ENCODE assay signal across 8 cellular contexts in the genomic region with DNA sequence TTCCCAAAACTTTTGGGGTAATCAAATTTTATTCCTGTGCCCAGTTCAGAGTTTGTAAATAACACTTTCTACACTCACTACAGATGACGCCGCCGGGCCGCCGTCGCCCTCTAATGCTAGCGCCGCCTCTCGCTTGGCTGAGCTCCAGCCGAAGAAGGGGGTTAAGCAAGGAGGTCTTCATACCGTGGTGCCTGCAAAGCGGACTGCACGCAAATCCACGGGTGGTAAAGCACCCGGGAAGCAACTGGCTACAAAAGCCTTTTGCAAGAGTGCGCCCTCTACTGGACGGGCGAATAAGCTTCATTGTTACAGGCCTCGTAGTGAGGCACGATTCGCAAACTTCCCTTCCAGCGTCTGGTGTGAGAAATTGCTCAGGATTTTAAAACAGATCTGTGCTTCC.
DNase-seq lines count a peak whose midpoint lies in the region; ATAC-seq and TF ChIP-seq lines count a peak whose summit lies in the region.

No MANE protein-coding gene starts in this region.

- H3K56ac ChIP-seq in H9 (ENCODE audit: insufficient read length, low read depth, low read length) = no peak overlapping the region

- H3K18ac ChIP-seq in H9 (ENCODE audit: insufficient read length, low read depth, low read length) = no peak overlapping the region

- H3K27me3 ChIP-seq in H9 (ENCODE audit: insufficient read depth, low read length) (no peaks in the 10 kb centered on the region), liver (ENCODE audit: control insufficient read depth in 4 of 4, insufficient read depth in 4 of 4, low read length in 3 of 4) (no peaks in the 10 kb centered on the region)

- POLR2A ChIA-PET in activated CD4-positive, alpha-beta T cell treated with anti-CD3 and anti-CD28 coated beads, Interleukin-2, amount 10 ng/mL, durations not matched to agents 7 days and 5 days (lab: Charles Lee) = no interaction called here

- intact Hi-C loops in Calu3 (cut with micrococcal nuclease; ENCODE audit: unreplicated experiment) = no loop called here

- ATAC-seq in GM19328 (IDR thresholded peaks at IDR 0.05; ENCODE audit: unreplicated experiment) (no peak), HG03460 (IDR thresholded peaks at IDR 0.05; ENCODE audit: unreplicated experiment) (no peak), GM21576 (IDR thresholded peaks at IDR 0.05; ENCODE audit: unreplicated experiment) (no peak)

- no peak overlapping the region for H2AK5ac ChIP-seq in H9 (ENCODE audit: insufficient read length, low read length)

- H2BK120ac ChIP-seq in H9 (ENCODE audit: low read depth, low read length, poor library complexity, severe bottlenecking) = no peak overlapping the region

- H3K27ac Mint-ChIP-seq in Calu3 (ENCODE audit: unreplicated experiment) = no peak overlapping the region
- H3K27ac Mint-ChIP-seq in H9 = no peak overlapping the region
- no peak overlapping the region for H3K27ac Mint-ChIP-seq in activated CD4-positive, alpha-beta T cell treated with anti-CD3 and anti-CD28 coated beads, Interleukin-2, amount 10 ng/mL, durations not matched to agents 7 days and 5 days

- no peak overlapping the region for H3K4ac ChIP-seq in H9 (ENCODE audit: low read depth, low read length)

- H2BK20ac ChIP-seq in H9 (ENCODE audit: low read depth, low read length, poor library complexity, severe bottlenecking) = no peak overlapping the region

- H2BK5ac ChIP-seq in H9 (ENCODE audit: insufficient read length, low read length) = no peak overlapping the region

- H3K4me3 Mint-ChIP-seq in Calu3 (ENCODE audit: low read depth, unreplicated experiment) = no peak overlapping the region
- no peak overlapping the region for H3K4me3 Mint-ChIP-seq in H9
- H3K4me3 Mint-ChIP-seq in activated CD4-positive, alpha-beta T cell treated with anti-CD3 and anti-CD28 coated beads, Interleukin-2, amount 10 ng/mL, durations not matched to agents 7 days and 5 days = no peak overlapping the region

- peak; percentile 55 to 68 for TF ChIP-seq RAD21 in liver (IDR thresholded peaks at IDR 0.05)

- no peak overlapping the region for H4K91ac ChIP-seq in H9 (ENCODE audit: insufficient read length, low read depth, low read length)

- no peaks in the 10 kb centered on the region for H3K79me2 ChIP-seq in H9 (ENCODE audit: insufficient read depth, low read length)

- no peak overlapping the region for H3K23ac ChIP-seq in H9 (ENCODE audit: insufficient read length, low read depth, low read length)

- H3K23me2 ChIP-seq in H9 (ENCODE audit: insufficient read length, low read depth, low read length, poor library complexity, severe bottlenecking) = no peaks in the 10 kb centered on the region

- H4K20me1 ChIP-seq in H9 (ENCODE audit: control insufficient read depth, insufficient read depth, insufficient read length) = no peaks in the 10 kb centered on the region

- H3K36me3 Mint-ChIP-seq in Calu3 (ENCODE audit: insufficient read depth, unreplicated experiment) = no peaks in the 10 kb centered on the region
- H3K36me3 Mint-ChIP-seq in H9 (ENCODE audit: insufficient read depth in 1 of 3, low read depth in 3 of 3) = peaks cover 0 to 4% (median 0%) of the 10 kb centered on the region in 3 experiments; a peak in 1 of 7 replicates
- no peaks in the 10 kb centered on the region for H3K36me3 Mint-ChIP-seq in activated CD4-positive, alpha-beta T cell treated with anti-CD3 and anti-CD28 coated beads, Interleukin-2, amount 10 ng/mL, durations not matched to agents 7 days and 5 days (ENCODE audit: low read depth)

- DNase-seq in Calu3 = peak; percentile 52
- no peak for DNase-seq in H9
- peak; percentile 42 for DNase-seq in activated CD4-positive, alpha-beta T cell treated with anti-CD3 and anti-CD28 coated beads, Interleukin-2, amount 10 ng/mL, durations not matched to agents 7 days and 5 days
- DNase-seq in LoVo (ENCODE audit: low spot score) = no peak

- no peak overlapping the region for H3K14ac ChIP-seq in H9 (ENCODE audit: insufficient read depth, low read length)

- no peak overlapping the region for H3K4me3 ChIP-seq in liver (ENCODE audit: low read depth in 1 of 3, low read length in 3 of 3)

- no peak overlapping the region for H4K5ac ChIP-seq in H9 (ENCODE audit: insufficient read length, low read depth, low read length)

- BruUV-seq in Calu3 (replicated peaks; lab: Mats Ljungman, UMichigan) = no TSS peak

- H3K27ac ChIP-seq in H9 (ENCODE audit: insufficient read length, low read depth, low read length) (no peak overlapping the region), liver (ENCODE audit: low read depth in 1 of 2, low read length in 2 of 2) (no peak overlapping the region)

- no peak overlapping the region for H2AFZ ChIP-seq in H9 (ENCODE audit: low read length)

- H3T11ph ChIP-seq in H9 (ENCODE audit: low read length) = no peak overlapping the region

- no peak overlapping the region for H4K8ac ChIP-seq in H9 (replicated peaks; ENCODE audit: insufficient read length, low read depth, low read length)

- H3K36me3 ChIP-seq in liver (ENCODE audit: control insufficient read depth in 4 of 4, insufficient read depth in 3 of 4, low read depth in 1 of 4, low read length in 3 of 4) = no peaks in the 10 kb centered on the region

- H3K79me1 ChIP-seq in H9 (ENCODE audit: insufficient read depth, low read depth, low read length, poor library complexity, severe bottlenecking) = no peaks in the 10 kb centered on the region

- H2BK15ac ChIP-seq in H9 (ENCODE audit: low read depth, low read length) = no peak overlapping the region

- no peaks in the 10 kb centered on the region for H3K9me3 Mint-ChIP-seq in Calu3 (ENCODE audit: low read depth, unreplicated experiment)
- H3K9me3 Mint-ChIP-seq in H9 = peaks cover 0 to 4% of the 10 kb centered on the region in 2 experiments; a peak in 3 of 5 replicates
- H3K9me3 Mint-ChIP-seq in activated CD4-positive, alpha-beta T cell treated with anti-CD3 and anti-CD28 coated beads, Interleukin-2, amount 10 ng/mL, durations not matched to agents 7 days and 5 days = no peaks in the 10 kb centered on the region

- peak; percentile 87 for TF ChIP-seq CTCF in Calu3 (IDR thresholded peaks at IDR 0.05; ENCODE audit: unreplicated experiment)
- TF ChIP-seq CTCF in H9 (conservative IDR thresholded peaks at IDR 0.05) = peak; percentile 81
- TF ChIP-seq CTCF in liver (IDR thresholded peaks at IDR 0.05; ENCODE audit: low read depth, low read length, missing input control) = peak; percentile 33

- no peaks in the 10 kb centered on the region for H3K9me3 ChIP-seq in H9 (ENCODE audit: control insufficient read depth, low read depth, low read length)
- H3K9me3 ChIP-seq in liver (ENCODE audit: control insufficient read depth in 4 of 4, low read length in 3 of 4) = no peaks in the 10 kb centered on the region

- H3K27me3 Mint-ChIP-seq in Calu3 (ENCODE audit: unreplicated experiment) (no peaks in the 10 kb centered on the region), H9 (ENCODE audit: low read depth) (peaks cover 2% of the 10 kb centered on the region)
- peaks cover 3% of the 10 kb centered on the region for H3K27me3 Mint-ChIP-seq in activated CD4-positive, alpha-beta T cell treated with anti-CD3 and anti-CD28 coated beads, Interleukin-2, amount 10 ng/mL, durations not matched to agents 7 days and 5 days

- CTCF ChIA-PET in Calu3 (lab: Charles Lee) = no interaction called here
- CTCF ChIA-PET in activated CD4-positive, alpha-beta T cell treated with anti-CD3 and anti-CD28 coated beads, Interleukin-2, amount 10 ng/mL, durations not matched to agents 7 days and 5 days (lab: Charles Lee) = interaction anchor here (1.1 kb wide), 1 partner anchor 10 kb away, joined by 4 read pairs; no protein-coding TSS in a partner anchor

- no CpG with 5 or more reads among the region's 22 CpGs for WGBS in H9 (ENCODE audit: extremely low coverage, insufficient read length, low lambda C conversion rate)
- WGBS in liver = 82% methylated on average over 22 of the region's 22 CpGs

- H3K4me1 ChIP-seq in H9 (ENCODE audit: insufficient read depth, low read length) (no peaks in the 10 kb centered on the region), liver (ENCODE audit: control insufficient read depth in 4 of 4, insufficient read depth in 4 of 4, low read length in 3 of 4) (no peaks in the 10 kb centered on the region)

- H3K4me1 Mint-ChIP-seq in Calu3 (ENCODE audit: low read depth, unreplicated experiment) (no peaks in the 10 kb centered on the region), H9 (peaks cover 3 to 4% of the 10 kb centered on the region in 2 experiments; a peak in 3 of 4 replicates)
- H3K4me1 Mint-ChIP-seq in activated CD4-positive, alpha-beta T cell treated with anti-CD3 and anti-CD28 coated beads, Interleukin-2, amount 10 ng/mL, durations not matched to agents 7 days and 5 days = no peaks in the 10 kb centered on the region

- H3K9ac ChIP-seq in H9 (ENCODE audit: extremely low read depth, insufficient read length, low read length) (no peak overlapping the region), liver (ENCODE audit: low read depth in 1 of 2, low read length in 2 of 2) (no peak overlapping the region)

- no peak overlapping the region for H2BK12ac ChIP-seq in H9 (ENCODE audit: insufficient read length, low read depth, low read length)

- no peak overlapping the region for H3K4me2 ChIP-seq in H9 (ENCODE audit: insufficient read depth, insufficient read length, low read length)

TF ChIP-seq in liver, 16 proteins besides CTCF, POLR2A, EP300 and RAD21:
- no peak for TF ChIP-seq HNF4G (IDR thresholded peaks at IDR 0.05)
- TF ChIP-seq HNF4A (conservative IDR thresholded peaks at IDR 0.05) = no peak
- no peak for TF ChIP-seq YY1 (IDR thresholded peaks at IDR 0.05)
- no peak for TF ChIP-seq FOXA2 (IDR thresholded peaks at IDR 0.05)
- TF ChIP-seq GABPA (IDR thresholded peaks at IDR 0.05 in 1 of 2, conservative IDR thresholded peaks at IDR 0.05 in 1 of 2) = no peak

Comparison
In these comparisons a context has a peak if more than half of its experiments do, and no peak if none do; other contexts are left out.
1. DNase-seq: peak in Calu3 (single experiment) and activated CD4-positive, alpha-beta T cell treated with anti-CD3 and anti-CD28 coated beads, Interleukin-2, amount 10 ng/mL, durations not matched to agents 7 days and 5 days (single experiment); none in H9 (single experiment) and LoVo (single experiment).
2. CTCF ChIP-seq: peak in every context shown above with its lines; median percentile 87 in Calu3; 81 in H9; 33 in liver.